Comparison of ENCODE assay signal across 18 cellular contexts in genomic region chr14:98907271-98907670, GRCh38.
"Had no signal": no experiment of that assay in that cellular context is flagged by ENCODE, and none has a peak within 500 bp of the region (broad histone marks: within the 10 kb centered on the region; RNA-seq: fewer than 3 reads in every experiment).

No MANE protein-coding gene starts in this region.

- H3K27ac Mint-ChIP-seq: activated CD4-positive, alpha-beta memory T cell treated with anti-CD3 and anti-CD28 coated beads for 36 hours; activated naive CD8-positive, alpha-beta T cell treated with anti-CD3 and anti-CD28 coated beads, Interleukin-2, amount 10 ng/mL, durations not matched to agents 7 days and 5 days; natural killer cell; T-cell had no signal

- H3K4me3 Mint-ChIP-seq: activated CD4-positive, alpha-beta memory T cell treated with anti-CD3 and anti-CD28 coated beads for 36 hours; activated naive CD8-positive, alpha-beta T cell treated with anti-CD3 and anti-CD28 coated beads, Interleukin-2, amount 10 ng/mL, durations not matched to agents 7 days and 5 days; natural killer cell; T-cell; WTC11 had no signal

- H3K36me3 ChIP-seq: tibial artery had no signal

- H3K4me3 ChIP-seq: body of pancreas, dorsolateral prefrontal cortex, tibial artery had no signal

- H3K9me3 Mint-ChIP-seq: activated CD4-positive, alpha-beta memory T cell treated with anti-CD3 and anti-CD28 coated beads for 36 hours; activated naive CD8-positive, alpha-beta T cell treated with anti-CD3 and anti-CD28 coated beads, Interleukin-2, amount 10 ng/mL, durations not matched to agents 7 days and 5 days; natural killer cell; T-cell; WTC11 had no signal

- ATAC-seq: body of pancreas, natural killer cell, T-cell had no signal

- DNase-seq: activated CD4-positive, alpha-beta memory T cell treated with anti-CD3 and anti-CD28 coated beads for 36 hours; activated CD4-positive, alpha-beta T cell treated with anti-CD3 and anti-CD28 coated beads for 4 hours; activated naive CD4-positive, alpha-beta T cell; activated naive CD8-positive, alpha-beta T cell treated with anti-CD3 and anti-CD28 coated beads, Interleukin-2, amount 10 ng/mL, durations not matched to agents 7 days and 5 days; activated T-cell treated with anti-CD3 and anti-CD28 coated beads for 4 hours; body of pancreas; central memory CD4-positive, alpha-beta T cell; dorsolateral prefrontal cortex; mesenchymal stem cell; natural killer cell; stimulated activated CD4-positive, alpha-beta T cell treated with anti-CD3 and anti-CD28 coated beads, Interleukin-12 subunit alpha, Interleukin-12 subunit beta, amount 100 ng/mL, for 4 hours; stimulated activated CD4-positive, alpha-beta T cell treated with anti-CD3 and anti-CD28 coated beads, Interleukin-1b, Interleukin-23, amount 100 ng/mL, for 48 hours; stimulated activated CD8-positive, alpha-beta memory T cell treated with anti-CD3 and anti-CD28 coated beads, Interleukin-4, amount 100 ng/mL, for 48 hours; stimulated activated naive CD4-positive, alpha-beta T cell; T-cell; tibial artery had no signal

- H3K27me3 ChIP-seq: body of pancreas had no signal

- H3K4me1 Mint-ChIP-seq: natural killer cell had no signal

- FAIRE-seq: colon had no signal

- H3K36me3 Mint-ChIP-seq: activated CD4-positive, alpha-beta memory T cell treated with anti-CD3 and anti-CD28 coated beads for 36 hours; activated naive CD8-positive, alpha-beta T cell treated with anti-CD3 and anti-CD28 coated beads, Interleukin-2, amount 10 ng/mL, durations not matched to agents 7 days and 5 days; natural killer cell; T-cell; WTC11 had no signal

- H3K27me3 Mint-ChIP-seq: activated CD4-positive, alpha-beta memory T cell treated with anti-CD3 and anti-CD28 coated beads for 36 hours; T-cell had no signal

- H3K27ac ChIP-seq: body of pancreas, dorsolateral prefrontal cortex, tibial artery had no signal

- H3K9me3 ChIP-seq: body of pancreas, tibial artery had no signal
